ENCODE assay signal across 24 cellular contexts in the genomic region with DNA sequence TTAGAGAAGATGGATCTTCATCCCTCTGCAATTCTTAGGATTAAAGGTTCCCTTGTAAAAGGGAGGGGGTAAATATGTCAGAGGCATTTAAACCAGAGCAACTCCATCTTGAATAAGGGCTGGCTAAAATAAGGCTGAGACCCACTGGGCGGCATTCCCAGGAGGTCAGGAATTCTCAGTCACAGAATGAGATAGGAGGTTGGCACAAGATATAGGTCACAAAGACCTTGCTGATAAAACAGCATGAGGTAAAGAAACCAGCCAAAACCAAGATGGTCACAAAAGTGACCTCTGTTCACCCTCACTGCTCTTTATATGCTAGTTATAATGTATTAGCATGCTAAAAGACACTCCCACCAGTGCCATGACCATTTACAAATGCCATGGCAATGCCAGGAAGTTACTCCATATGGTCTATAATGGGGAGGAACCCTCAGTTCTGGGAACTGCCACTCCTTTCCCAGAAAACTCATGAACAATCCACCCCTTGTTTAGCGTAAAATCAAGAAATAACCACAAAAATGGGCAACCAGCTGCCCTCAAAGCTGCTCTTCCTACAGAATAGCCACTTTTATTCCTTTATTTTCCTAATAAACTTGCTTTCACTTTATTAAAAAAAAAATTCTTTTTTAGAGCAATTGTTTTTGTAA.
"Had no signal": no experiment of that assay in that cellular context is flagged by ENCODE, and none has a peak within 500 bp of the region (broad histone marks: within the 10 kb centered on the region; RNA-seq: fewer than 3 reads in every experiment).

No MANE protein-coding gene starts in this region.

- H3K4me1 ChIP-seq: Peyer's patch had no signal

- H3K27ac ChIP-seq: cardiac muscle cell, KMS-11, Peyer's patch, VCaP had no signal

- H3K4me3 ChIP-seq: cardiac muscle cell, Peyer's patch had no signal

- H3K27me3 ChIP-seq: cardiac muscle cell, Peyer's patch had no signal

- H3K36me3 ChIP-seq: cardiac muscle cell, Peyer's patch had no signal

- DNase-seq: activated CD4-positive, alpha-beta memory T cell treated with anti-CD3 and anti-CD28 coated beads, Interleukin-2, amount 10 ng/mL, durations not matched to agents 7 days and 5 days; activated CD4-positive, alpha-beta T cell treated with anti-CD3 and anti-CD28 coated beads for 36 hours; activated CD4-positive, alpha-beta T cell treated with anti-CD3 and anti-CD28 coated beads, Interleukin-2, amount 50 U/mL, for 1 hour; activated CD4-positive, CD25-positive, alpha-beta regulatory T cell; activated gamma-delta T cell; activated naive CD4-positive, alpha-beta T cell treated with anti-CD3 and anti-CD28 coated beads for 36 hours; activated T-cell treated with anti-CD3 and anti-CD28 coated beads for 4 hours; activated T-cell treated with anti-CD3 and anti-CD28 coated beads, Interleukin-2, amount 50 U/mL, for 48 hours; amygdala; NCI-H1092; NCI-H1417; NCI-H1930; NCI-H2107; NCI-H226; NCI-H526; NK-92 treated with Interleukin-12 subunit alpha and Interleukin-12 subunit beta, amount 100 ng/mL, for 24 hours; Peyer's patch; SIG-M5; SK-N-SH; T-helper 1 cell had no signal

- ATAC-seq: activated CD4-positive, alpha-beta T cell treated with anti-CD3 and anti-CD28 coated beads for 36 hours; activated T-helper 17 cell treated with anti-CD3 and anti-CD28 coated beads, Interleukin-2, amount 50 U/mL, for 72 hours had no signal
